16 cellular contexts compared by ENCODE assay signal in the genomic region with DNA sequence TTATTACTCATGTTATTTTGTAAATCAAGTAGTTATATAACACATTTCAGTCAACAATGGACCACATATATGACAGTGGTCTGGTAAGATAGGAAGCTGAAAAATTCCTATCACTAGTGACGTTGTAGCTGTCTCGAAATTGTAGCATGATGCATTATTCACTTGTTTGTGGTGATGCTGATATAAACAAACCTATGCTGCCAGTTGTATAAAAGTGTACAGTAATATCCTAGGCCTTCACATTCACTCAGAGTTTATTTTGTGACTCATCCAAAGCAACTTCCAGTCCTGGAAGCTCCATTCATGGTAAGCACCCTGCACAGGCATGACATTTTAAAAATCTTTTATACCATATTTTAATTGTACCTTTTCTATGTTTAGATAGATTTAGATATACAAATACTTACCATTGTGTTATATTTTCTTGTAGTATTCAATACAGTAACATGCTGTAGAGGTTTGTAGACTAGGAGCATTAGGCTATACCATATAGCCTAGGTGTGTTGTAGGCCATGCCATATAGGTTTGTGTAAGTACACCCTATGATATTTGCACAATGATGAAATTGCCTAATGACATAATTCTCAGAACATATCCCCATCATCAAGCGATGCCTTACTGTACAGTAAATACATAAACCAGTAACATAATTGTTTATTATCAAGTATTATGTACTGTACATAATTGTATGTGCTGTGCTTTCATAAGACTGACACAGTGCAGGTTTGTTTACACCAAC. TPM values are rescaled to one million over a fixed set of nuclear protein-coding genes. Genes with fewer than 3 reads are reported as not detected.
DNase-seq lines count a peak whose midpoint lies in the region; TF ChIP-seq lines count a peak whose summit lies in the region.
"Had no signal": no experiment of that assay in that cellular context is flagged by ENCODE, and none has a peak within 500 bp of the region (broad histone marks: within the 10 kb centered on the region; RNA-seq: fewer than 3 reads in every experiment).

No MANE protein-coding gene starts in this region.

- DNase-seq in AG10803 (ENCODE audit: low read depth) (peak; percentile 77), LHCN-M2 (ENCODE audit: low read depth) (peak; percentile 83), brain pericyte (ENCODE audit: low read depth, low spot score) (peak; percentile 32), kidney epithelial cell (ENCODE audit: low read depth) (peak; percentile 14), SKM-1 (lab: John Stamatoyannopoulos, UW; ENCODE audit: unreplicated experiment) (no peak), dorsolateral prefrontal cortex (no peak)
- no peak for DNase-seq in NK-92 treated with Interleukin-12 subunit alpha and Interleukin-12 subunit beta, amount 100 ng/mL, for 24 hours (lab: John Stamatoyannopoulos, UW)
- no peak for DNase-seq in central memory CD4-positive, alpha-beta T cell
- DNase-seq: activated CD4-positive, alpha-beta T cell treated with anti-CD3 and anti-CD28 coated beads, Interleukin-2, amount 50 U/mL, for 1 hour; caudate nucleus; GF-D8; islet precursor cell; naive thymus-derived CD8-positive, alpha-beta T cell; NCI-H1694; right cardiac atrium had no signal

- H3K27ac ChIP-seq in dorsolateral prefrontal cortex, result no peak overlapping the region
- H3K27ac ChIP-seq: C4-2B had no signal

- H3K27me3 ChIP-seq in kidney epithelial cell (ENCODE audit: control insufficient read depth, insufficient read depth, low read length) (no peaks in the 10 kb centered on the region), dorsolateral prefrontal cortex (no peaks in the 10 kb centered on the region)

- no peaks in the 10 kb centered on the region for H3K36me3 ChIP-seq in kidney epithelial cell (ENCODE audit: control insufficient read depth, insufficient read depth, low read length)

- TF ChIP-seq CTCF in AG10803 (conservative IDR thresholded peaks at IDR 0.05; ENCODE audit: low read length), result no peak
- no peak for TF ChIP-seq CTCF in kidney epithelial cell (IDR thresholded peaks at IDR 0.05; ENCODE audit: insufficient read depth, low read length, poor library complexity, severe bottlenecking)
- TF ChIP-seq CTCF in dorsolateral prefrontal cortex (IDR thresholded peaks at IDR 0.05 in 54 of 56, conservative IDR thresholded peaks at IDR 0.05 in 2 of 56; ENCODE audit: low read depth in 1 of 56, partially characterized antibody in 56 of 56), result no peak

- H3K4me3 ChIP-seq in AG10803 (ENCODE audit: low read length) (no peak overlapping the region), kidney epithelial cell (ENCODE audit: low read depth, low read length) (no peak overlapping the region), dorsolateral prefrontal cortex (no peak overlapping the region)

- intact Hi-C loops in dorsolateral prefrontal cortex (cut with DNase I), result no loop called here

RNA-seq across cellular contexts. Expression of a gene that starts 49.3 kb away (rescaled TPM):
- total RNA-seq in LHCN-M2 (2014; rRNA removed) (18.0 and 18.7 TPM in 2 replicates), kidney epithelial cell (8.1 and 12.2 TPM in 2 replicates), dorsolateral prefrontal cortex (10 to 100 TPM; 12.3 to 33.2 (median 21.1) TPM)
- polyA plus RNA-seq in LHCN-M2 (2012), result 5.1 TPM

Comparison
In these comparisons a context has a peak if more than half of its experiments do, and no peak if none do; other contexts are left out.
1. DNase-seq: peak in AG10803 (single experiment), LHCN-M2 (single experiment), brain pericyte (single experiment) and kidney epithelial cell (single experiment); none in SKM-1 (single experiment), NK-92 treated with Interleukin-12 subunit alpha and Interleukin-12 subunit beta, amount 100 ng/mL, for 24 hours (single experiment), dorsolateral prefrontal cortex (0 of 10) and central memory CD4-positive, alpha-beta T cell (single experiment).